13 cellular contexts compared by ENCODE assay signal in genomic region chr2:54667726-54668650, GRCh38. TPM values are rescaled to one million over a fixed set of nuclear protein-coding genes. Genes with fewer than 3 reads are reported as not detected.
DNase-seq lines count a peak whose midpoint lies in the region; ATAC-seq and TF ChIP-seq lines count a peak whose summit lies in the region.
"Had no signal": no experiment of that assay in that cellular context is flagged by ENCODE, and none has a peak within 500 bp of the region (broad histone marks: within the 10 kb centered on the region; RNA-seq: fewer than 3 reads in every experiment).

No MANE protein-coding gene starts in this region.

- no peak overlapping the region for H3K4me3 ChIP-seq in stomach smooth muscle (ENCODE audit: low read length in 2 of 2)

- H3K9me3 Mint-ChIP-seq in HFFc6: no peaks in the 10 kb centered on the region
- no peaks in the 10 kb centered on the region for H3K9me3 Mint-ChIP-seq in memory B cell
- H3K9me3 Mint-ChIP-seq: stimulated activated memory B cell treated with anti-CD40 and anti-IgM and Interleukin-4, amounts not matched to agents 10 μg/mL and 1 μg/mL and 100 μg/mL, for 72 hours had no signal

- peaks cover 6% of the 10 kb centered on the region for H3K27me3 Mint-ChIP-seq in HFFc6 (ENCODE audit: insufficient read depth)
- H3K27me3 Mint-ChIP-seq in memory B cell: no peaks in the 10 kb centered on the region
- H3K27me3 Mint-ChIP-seq: stimulated activated memory B cell treated with anti-CD40 and anti-IgM and Interleukin-4, amounts not matched to agents 10 μg/mL and 1 μg/mL and 100 μg/mL, for 72 hours had no signal

- no peak for ATAC-seq in memory B cell (ENCODE audit: low read depth)
- ATAC-seq: stimulated activated memory B cell treated with anti-CD40 and anti-IgM and Interleukin-4, amounts not matched to agents 10 μg/mL and 1 μg/mL and 100 μg/mL, for 72 hours had no signal

- peak overlapping the region; percentile 92 for H3K27ac ChIP-seq in angular gyrus (ENCODE audit: low read depth, low read length)
- H3K27ac ChIP-seq in stomach smooth muscle (ENCODE audit: low read length): peak overlapping the region; percentile 80

- H3K36me3 Mint-ChIP-seq in HFFc6 (ENCODE audit: low read depth) (peaks cover 67% of the 10 kb centered on the region), memory B cell (peaks cover 34% of the 10 kb centered on the region)

- H3K9ac ChIP-seq in stomach smooth muscle (ENCODE audit: low read length in 2 of 2): no peak overlapping the region

- no peaks in the 10 kb centered on the region for H3K27me3 ChIP-seq in stomach smooth muscle (ENCODE audit: control insufficient read depth in 1 of 2, insufficient read depth in 2 of 2, low read length in 2 of 2)

- no peak overlapping the region for H3K4me3 Mint-ChIP-seq in HFFc6
- no peak overlapping the region for H3K4me3 Mint-ChIP-seq in memory B cell
- H3K4me3 Mint-ChIP-seq: stimulated activated memory B cell treated with anti-CD40 and anti-IgM and Interleukin-4, amounts not matched to agents 10 μg/mL and 1 μg/mL and 100 μg/mL, for 72 hours had no signal

- no peak for TF ChIP-seq CTCF in HFFc6 (IDR thresholded peaks at IDR 0.05)

- peaks cover 71% of the 10 kb centered on the region for H3K4me1 Mint-ChIP-seq in HFFc6 (ENCODE audit: low read depth)
- H3K4me1 Mint-ChIP-seq in memory B cell: peaks cover 13% of the 10 kb centered on the region

- no peaks in the 10 kb centered on the region for H3K9me3 ChIP-seq in stomach smooth muscle (ENCODE audit: control insufficient read depth in 2 of 2, low read length in 2 of 2)

- H3K36me3 ChIP-seq in stomach smooth muscle (ENCODE audit: control insufficient read depth in 2 of 2, insufficient read depth in 2 of 2, low read length in 2 of 2): peaks cover 32 to 33% of the 10 kb centered on the region in 2 donors

- DNase-seq in HFFc6 (no peak), memory B cell (ENCODE audit: low spot score in 2 of 2) (no peak), NCI-H510A (lab: John Stamatoyannopoulos, UW) (no peak), OCI-M2 (lab: John Stamatoyannopoulos, UW; ENCODE audit: unreplicated experiment) (no peak), T1000 (lab: John Stamatoyannopoulos, UW) (no peak)
- DNase-seq: effector memory CD4-positive, alpha-beta T cell; NCI-H1436; NCI-H524; posterior cingulate gyrus; stimulated activated CD4-positive, alpha-beta T cell treated with anti-CD3 and anti-CD28 coated beads, Interleukin-2, amount 100 ng/mL, for 48 hours had no signal

- H3K4me1 ChIP-seq in stomach smooth muscle (ENCODE audit: control insufficient read depth, insufficient read depth, low read length): peaks cover 41% of the 10 kb centered on the region

- H3K27ac Mint-ChIP-seq in HFFc6: peak overlapping the region; percentile 45; the same call in 1 of the 2 replicates
- H3K27ac Mint-ChIP-seq in memory B cell: peak overlapping the region; percentile 38
- H3K27ac Mint-ChIP-seq: stimulated activated memory B cell treated with anti-CD40 and anti-IgM and Interleukin-4, amounts not matched to agents 10 μg/mL and 1 μg/mL and 100 μg/mL, for 72 hours had no signal

RNA-seq across cellular contexts. Expression of gene EML6, which starts 55.5 kb away (rescaled TPM):
- under 1 TPM; 0.05 to 0.37 (median 0.25) TPM for total RNA-seq in HFFc6 (2021; fragmentation: NEBNext Ultra II Directional; extraction: Animal tissue kit (Norgen Biotek cat#: 25700))
